In the genomic region with DNA sequence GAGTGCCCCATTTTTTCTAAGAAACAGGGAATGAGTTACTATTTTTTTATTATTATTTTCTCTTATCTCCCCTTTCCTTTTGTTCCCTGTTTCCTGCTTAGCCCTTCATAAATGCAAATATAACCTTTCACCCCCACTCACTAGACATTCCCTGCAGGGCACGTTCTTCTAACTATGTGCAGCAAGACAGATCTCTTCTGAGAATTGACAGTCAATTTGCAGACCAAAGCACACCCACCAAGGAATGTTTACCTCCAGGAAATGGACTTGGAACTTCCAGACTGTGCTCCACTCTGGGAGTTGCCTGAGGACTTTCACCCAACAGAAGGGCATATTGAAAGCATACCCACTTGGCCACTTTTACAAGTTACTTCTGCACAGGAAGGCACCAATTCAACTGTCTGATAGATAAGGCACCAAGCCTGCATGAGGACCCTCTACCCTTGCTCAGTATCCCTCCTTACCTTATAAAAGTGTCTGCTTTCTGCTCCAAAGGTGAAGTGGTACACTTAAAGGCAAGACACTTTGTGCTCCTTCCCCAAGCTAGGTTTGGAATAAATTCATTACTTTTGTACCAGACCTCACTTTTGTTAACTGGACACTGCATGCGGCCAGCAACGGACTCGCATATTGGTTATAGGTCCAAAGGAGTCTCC, we compare ENCODE assay signal across 1 cellular context.
TF ChIP-seq lines count a peak whose summit lies in the region.

No MANE protein-coding gene starts in this region.

TF ChIP-seq in endothelial cell of umbilical vein, 7 proteins besides CTCF, POLR2A, EP300 and RAD21:
- TF ChIP-seq GATA2 (IDR thresholded peaks at IDR 0.05; ENCODE audit: insufficient read depth, insufficient read length, low read depth, low read length) (peak; percentile 68), EZH2 (IDR thresholded peaks at IDR 0.05; ENCODE audit: borderline replicate concordance, low read depth, low read length, severe bottlenecking) (no peak)
